ENCODE assay signal across 8 cellular contexts in the genomic region with DNA sequence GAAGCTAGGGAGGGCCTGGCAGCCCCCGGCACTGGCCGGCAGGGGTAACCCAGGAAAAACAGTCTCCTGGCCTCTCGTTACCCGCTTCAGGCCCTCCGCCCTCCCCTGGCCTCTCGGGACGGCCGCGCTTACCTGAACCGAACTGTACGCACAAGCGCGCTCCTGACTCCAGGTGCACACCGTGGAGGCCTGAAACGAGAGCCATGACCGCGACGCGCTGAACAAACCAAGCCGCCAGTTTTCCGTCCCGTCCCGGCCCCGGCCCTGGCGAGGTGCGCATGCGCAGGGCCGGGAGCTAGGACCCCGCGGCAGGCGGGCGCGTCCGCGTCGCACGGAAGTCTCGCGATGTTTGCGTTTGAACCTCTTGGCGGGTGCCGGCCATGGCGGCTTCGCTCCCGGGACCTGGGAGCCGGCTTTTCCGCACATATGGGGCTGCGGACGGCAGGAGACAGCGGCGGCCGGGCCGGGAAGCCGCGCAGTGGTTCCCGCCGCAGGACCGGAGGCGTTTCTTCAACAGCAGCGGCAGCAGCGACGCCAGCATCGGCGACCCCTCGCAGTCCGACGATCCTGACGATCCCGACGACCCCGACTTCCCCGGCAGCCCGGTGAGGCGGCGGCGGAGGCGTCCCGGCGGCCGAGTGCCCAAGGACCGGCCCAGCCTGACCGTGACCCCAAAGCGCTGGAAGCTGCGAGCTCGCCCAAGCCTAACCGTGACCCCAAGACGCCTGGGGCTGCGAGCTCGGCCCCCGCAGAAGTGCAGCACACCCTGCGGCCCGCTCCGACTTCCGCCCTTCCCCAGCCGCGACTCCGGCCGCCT. TPM values are rescaled to one million over a fixed set of nuclear protein-coding genes. Genes with fewer than 3 reads are reported as not detected.
DNase-seq lines count a peak whose midpoint lies in the region; ATAC-seq and TF ChIP-seq lines count a peak whose summit lies in the region.

A gene (plus strand): TSS at position 348 of the 817 bp plus-strand sequence. CDS start 33 bp downstream, at position 381.

- H3K27me3 Mint-ChIP-seq in GM23338 (ENCODE audit: insufficient read depth, low read depth, poor library complexity), result peaks cover 12% of the 10 kb centered on the region
- no peaks in the 10 kb centered on the region for H3K27me3 Mint-ChIP-seq in nephron progenitor cell (ENCODE audit: low read depth, poor library complexity)
- no peaks in the 10 kb centered on the region for H3K27me3 Mint-ChIP-seq in stimulated activated naive CD8-positive, alpha-beta T cell treated with anti-CD3 and anti-CD28 coated beads, Interleukin-15, amount 100 ng/mL, for 72 hours

- peaks cover 24% of the 10 kb centered on the region for H3K4me1 Mint-ChIP-seq in GM23338
- H3K4me1 Mint-ChIP-seq in nephron progenitor cell, result peaks cover 31% of the 10 kb centered on the region
- peaks cover 66% of the 10 kb centered on the region for H3K4me1 Mint-ChIP-seq in stimulated activated naive CD8-positive, alpha-beta T cell treated with anti-CD3 and anti-CD28 coated beads, Interleukin-15, amount 100 ng/mL, for 72 hours

- H3K9me2 ChIP-seq in GM23338 (ENCODE audit: insufficient read depth), result no peaks in the 10 kb centered on the region

- H3K79me2 ChIP-seq in GM23338 (replicated peaks; ENCODE audit: insufficient read depth), result peaks cover 44% of the 10 kb centered on the region

- POLR2A ChIA-PET in RWPE1 (lab: Yijun Ruan, JAX; ENCODE audit: low non-redundant PET), result interaction anchor here (0.5 to 0.7 kb wide), 2 partner anchors 22 to 133 kb away, joined by 3 to 4 read pairs; no protein-coding TSS in a partner anchor

- H3K27ac ChIP-seq in GM23338 (ENCODE audit: low read depth) (peak within 1 kb of the TSS; percentile 84; the same call in 1 of the 2 replicates), RWPE1 (peak within 1 kb of the TSS; percentile 78)

- H3K9me3 Mint-ChIP-seq in GM23338, result no peaks in the 10 kb centered on the region; the same call in 2 of the 3 replicates
- H3K9me3 Mint-ChIP-seq in nephron progenitor cell, result no peaks in the 10 kb centered on the region
- no peaks in the 10 kb centered on the region for H3K9me3 Mint-ChIP-seq in stimulated activated naive CD8-positive, alpha-beta T cell treated with anti-CD3 and anti-CD28 coated beads, Interleukin-15, amount 100 ng/mL, for 72 hours

- CTCF ChIA-PET in RWPE1 (lab: Yijun Ruan, JAX), result interaction anchor here (0.6 to 1.5 kb wide), 3 partner anchors 15 to 183 kb away, joined by 3 read pairs; a partner anchor contains a TSS

- H2AFZ ChIP-seq in GM23338, result peak within 1 kb of the TSS; percentile 95

- H3K4me3 ChIP-seq in GM23338, result peak within 1 kb of the TSS; percentile 99
- peak within 1 kb of the TSS; percentile 93 for H3K4me3 ChIP-seq in fibroblast of pulmonary artery (replicated peaks; ENCODE audit: low read depth, low read length)

- peak; percentile 89 for ATAC-seq in GM23338
- ATAC-seq in stimulated activated naive CD8-positive, alpha-beta T cell treated with anti-CD3 and anti-CD28 coated beads, Interleukin-15, amount 100 ng/mL, for 72 hours, result peak; percentile 94

- peaks cover 18% of the 10 kb centered on the region for H3K36me3 ChIP-seq in GM23338 (ENCODE audit: insufficient read depth)

- TF ChIP-seq CTCF in GM23338 (conservative IDR thresholded peaks at IDR 0.05; ENCODE audit: low read depth in 2 of 2) (no peak), RWPE1 (conservative IDR thresholded peaks at IDR 0.05; ENCODE audit: low read depth) (no peak), fibroblast of pulmonary artery (IDR thresholded peaks at IDR 0.05; ENCODE audit: low read length, missing control alignments) (peak; percentile 29), nephron progenitor cell (IDR thresholded peaks at IDR 0.05) (peak; percentile 18)

- H3F3A ChIP-seq in GM23338 (replicated peaks; ENCODE audit: low read depth), result no peaks in the 10 kb centered on the region; the same call in none of the 2 replicates

- H3K4me1 ChIP-seq in GM23338 (ENCODE audit: insufficient read depth), result peaks cover 18% of the 10 kb centered on the region; the same call in 1 of the 2 replicates

- H3K4me2 ChIP-seq in GM23338, result peak within 1 kb of the TSS; percentile 100

- DNase-seq in EH (ENCODE audit: low read depth) (peak; percentile 88), GM23338 (ENCODE audit: low spot score) (peak; percentile 97), LHCN-M2 (ENCODE audit: low read depth) (peak; percentile 84), RWPE1 (ENCODE audit: low spot score) (peak; percentile 99), fibroblast of pulmonary artery (ENCODE audit: low read depth) (peak; percentile 90), nephron progenitor cell (peak; percentile 94)
- peak; percentile 87 for DNase-seq in activated T-helper 9 cell treated with anti-CD3 and anti-CD28 coated beads, Interleukin-2, amount 50 U/mL, for 16 hours (ENCODE audit: low read depth)
- peak; percentile 91 to 93 for DNase-seq in stimulated activated naive CD8-positive, alpha-beta T cell treated with anti-CD3 and anti-CD28 coated beads, Interleukin-15, amount 100 ng/mL, for 72 hours

- peak within 1 kb of the TSS; percentile 92 for H3K27ac Mint-ChIP-seq in GM23338
- H3K27ac Mint-ChIP-seq in nephron progenitor cell, result peak within 1 kb of the TSS; percentile 89
- H3K27ac Mint-ChIP-seq in stimulated activated naive CD8-positive, alpha-beta T cell treated with anti-CD3 and anti-CD28 coated beads, Interleukin-15, amount 100 ng/mL, for 72 hours, result peak within 1 kb of the TSS; percentile 89 to 98

- peak within 1 kb of the TSS; percentile 98 for H3K4me3 Mint-ChIP-seq in GM23338
- peak within 1 kb of the TSS; percentile 85 for H3K4me3 Mint-ChIP-seq in nephron progenitor cell
- peak within 1 kb of the TSS; percentile 88 to 96 for H3K4me3 Mint-ChIP-seq in stimulated activated naive CD8-positive, alpha-beta T cell treated with anti-CD3 and anti-CD28 coated beads, Interleukin-15, amount 100 ng/mL, for 72 hours

- peaks cover 62% of the 10 kb centered on the region for H3K36me3 Mint-ChIP-seq in GM23338 (ENCODE audit: low read depth)
- peaks cover 34% of the 10 kb centered on the region for H3K36me3 Mint-ChIP-seq in nephron progenitor cell (ENCODE audit: low read depth)

- no peaks in the 10 kb centered on the region for H3K27me3 ChIP-seq in GM23338 (ENCODE audit: insufficient read depth)

- H4K20me1 ChIP-seq in GM23338 (replicated peaks; ENCODE audit: insufficient read depth), result peaks cover 32% of the 10 kb centered on the region

TF ChIP-seq in GM23338, 12 proteins besides CTCF, POLR2A, EP300 and RAD21 (continues in another document):
- TF ChIP-seq POLR2AphosphoS5 (IDR thresholded peaks at IDR 0.05; ENCODE audit: low read depth), result peak; percentile 91
- TF ChIP-seq, protein P1, sequence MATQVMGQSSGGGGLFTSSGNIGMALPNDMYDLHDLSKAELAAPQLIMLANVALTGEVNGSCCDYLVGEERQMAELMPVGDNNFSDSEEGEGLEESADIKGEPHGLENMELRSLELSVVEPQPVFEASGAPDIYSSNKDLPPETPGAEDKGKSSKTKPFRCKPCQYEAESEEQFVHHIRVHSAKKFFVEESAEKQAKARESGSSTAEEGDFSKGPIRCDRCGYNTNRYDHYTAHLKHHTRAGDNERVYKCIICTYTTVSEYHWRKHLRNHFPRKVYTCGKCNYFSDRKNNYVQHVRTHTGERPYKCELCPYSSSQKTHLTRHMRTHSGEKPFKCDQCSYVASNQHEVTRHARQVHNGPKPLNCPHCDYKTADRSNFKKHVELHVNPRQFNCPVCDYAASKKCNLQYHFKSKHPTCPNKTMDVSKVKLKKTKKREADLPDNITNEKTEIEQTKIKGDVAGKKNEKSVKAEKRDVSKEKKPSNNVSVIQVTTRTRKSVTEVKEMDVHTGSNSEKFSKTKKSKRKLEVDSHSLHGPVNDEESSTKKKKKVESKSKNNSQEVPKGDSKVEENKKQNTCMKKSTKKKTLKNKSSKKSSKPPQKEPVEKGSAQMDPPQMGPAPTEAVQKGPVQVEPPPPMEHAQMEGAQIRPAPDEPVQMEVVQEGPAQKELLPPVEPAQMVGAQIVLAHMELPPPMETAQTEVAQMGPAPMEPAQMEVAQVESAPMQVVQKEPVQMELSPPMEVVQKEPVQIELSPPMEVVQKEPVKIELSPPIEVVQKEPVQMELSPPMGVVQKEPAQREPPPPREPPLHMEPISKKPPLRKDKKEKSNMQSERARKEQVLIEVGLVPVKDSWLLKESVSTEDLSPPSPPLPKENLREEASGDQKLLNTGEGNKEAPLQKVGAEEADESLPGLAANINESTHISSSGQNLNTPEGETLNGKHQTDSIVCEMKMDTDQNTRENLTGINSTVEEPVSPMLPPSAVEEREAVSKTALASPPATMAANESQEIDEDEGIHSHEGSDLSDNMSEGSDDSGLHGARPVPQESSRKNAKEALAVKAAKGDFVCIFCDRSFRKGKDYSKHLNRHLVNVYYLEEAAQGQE (IDR thresholded peaks at IDR 0.05; ENCODE audit: unreplicated experiment), result no peak
- TF ChIP-seq NANOG (IDR thresholded peaks at IDR 0.05; ENCODE audit: borderline replicate concordance), result no peak
- TF ChIP-seq CREB1 (CRISPR knock-in tag; IDR thresholded peaks at IDR 0.05; ENCODE audit: low read depth), result peak; percentile 83

RNA-seq across cellular contexts. Expression of the gene that starts here (rescaled TPM):
- 34.0 and 35.1 TPM in 2 replicates for total RNA-seq in GM23338 (2014; rRNA removed; shearing (Covaris generic))
- 5.8 and 6.1 TPM in 2 replicates for polyA plus RNA-seq in GM23338 (2016; fragmentation: Nextera tagmentation; extraction: Ambion mirVana)
- total RNA-seq in LHCN-M2 (2014; rRNA removed), result 14.7 and 17.0 TPM in 2 replicates
- 3.7 TPM for polyA plus RNA-seq in LHCN-M2 (2012)

Comparison
In these comparisons a context has a peak if more than half of its experiments do, and no peak if none do; other contexts are left out.
1. Peak in every context shown above with its lines: DNase-seq, ATAC-seq, H3K4me3 ChIP-seq and H3K27ac ChIP-seq.
2. CTCF ChIP-seq: peak in fibroblast of pulmonary artery (single experiment) and nephron progenitor cell (single experiment); none in GM23338 (0 of 2) and RWPE1 (single experiment).